ENCODE assay signal across 1 cellular context in the genomic region with DNA sequence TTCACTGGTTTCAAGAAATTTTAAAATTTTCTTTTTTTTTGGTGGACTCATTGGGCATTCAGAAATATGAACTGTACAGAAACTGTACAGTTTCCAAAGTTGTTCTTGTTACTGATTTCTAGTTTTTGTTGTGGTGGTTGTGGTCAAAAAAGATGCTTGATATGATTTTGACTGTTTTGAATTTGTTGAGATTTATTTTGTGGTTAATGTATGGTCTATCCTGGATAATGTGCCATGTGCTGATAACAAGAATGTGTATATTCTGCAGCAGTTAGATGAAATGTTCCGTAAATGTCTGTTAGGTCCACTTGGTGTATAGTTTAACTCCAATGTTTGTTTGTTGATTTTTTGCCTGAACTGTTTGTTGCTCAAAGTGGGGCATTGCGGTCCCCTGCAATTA.
TF ChIP-seq lines count a peak whose summit lies in the region.

No MANE protein-coding gene starts in this region.

TF ChIP-seq in K562, 482 proteins besides CTCF, POLR2A, EP300 and RAD21 (continued from another document and continues in another):
- TF ChIP-seq E2F5 (CRISPR knock-in tag; IDR thresholded peaks at IDR 0.05): no peak
- TF ChIP-seq, protein P1, sequence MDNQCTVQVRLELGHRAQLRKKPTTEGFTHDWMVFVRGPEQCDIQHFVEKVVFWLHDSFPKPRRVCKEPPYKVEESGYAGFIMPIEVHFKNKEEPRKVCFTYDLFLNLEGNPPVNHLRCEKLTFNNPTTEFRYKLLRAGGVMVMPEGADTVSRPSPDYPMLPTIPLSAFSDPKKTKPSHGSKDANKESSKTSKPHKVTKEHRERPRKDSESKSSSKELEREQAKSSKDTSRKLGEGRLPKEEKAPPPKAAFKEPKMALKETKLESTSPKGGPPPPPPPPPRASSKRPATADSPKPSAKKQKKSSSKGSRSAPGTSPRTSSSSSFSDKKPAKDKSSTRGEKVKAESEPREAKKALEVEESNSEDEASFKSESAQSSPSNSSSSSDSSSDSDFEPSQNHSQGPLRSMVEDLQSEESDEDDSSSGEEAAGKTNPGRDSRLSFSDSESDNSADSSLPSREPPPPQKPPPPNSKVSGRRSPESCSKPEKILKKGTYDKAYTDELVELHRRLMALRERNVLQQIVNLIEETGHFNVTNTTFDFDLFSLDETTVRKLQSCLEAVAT (IDR thresholded peaks at IDR 0.05): peak in 1 of 2 experiments; percentile 72; a peak in 2 of 4 replicates
- TF ChIP-seq POLR2AphosphoS5 (IDR thresholded peaks at IDR 0.05; ENCODE audit: control insufficient read depth, insufficient read depth, low read depth, low read length): no peak
- no peak for TF ChIP-seq PHF8 (IDR thresholded peaks at IDR 0.05; ENCODE audit: borderline replicate concordance, low read length)
- TF ChIP-seq HMGN3 (IDR thresholded peaks at IDR 0.05; ENCODE audit: borderline replicate concordance, extremely low read depth, insufficient read length, low read depth, low read length): no peak
- TF ChIP-seq, protein P2, sequence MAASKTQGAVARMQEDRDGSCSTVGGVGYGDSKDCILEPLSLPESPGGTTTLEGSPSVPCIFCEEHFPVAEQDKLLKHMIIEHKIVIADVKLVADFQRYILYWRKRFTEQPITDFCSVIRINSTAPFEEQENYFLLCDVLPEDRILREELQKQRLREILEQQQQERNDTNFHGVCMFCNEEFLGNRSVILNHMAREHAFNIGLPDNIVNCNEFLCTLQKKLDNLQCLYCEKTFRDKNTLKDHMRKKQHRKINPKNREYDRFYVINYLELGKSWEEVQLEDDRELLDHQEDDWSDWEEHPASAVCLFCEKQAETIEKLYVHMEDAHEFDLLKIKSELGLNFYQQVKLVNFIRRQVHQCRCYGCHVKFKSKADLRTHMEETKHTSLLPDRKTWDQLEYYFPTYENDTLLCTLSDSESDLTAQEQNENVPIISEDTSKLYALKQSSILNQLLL (CRISPR knock-in tag; IDR thresholded peaks at IDR 0.05; ENCODE audit: borderline replicate concordance): no peak
- no peak for TF ChIP-seq ZBTB33 (CRISPR knock-in tag; IDR thresholded peaks at IDR 0.05)
- TF ChIP-seq TAL1 (IDR thresholded peaks at IDR 0.05): peak; percentile 72
- no peak for TF ChIP-seq ZNF586 (CRISPR knock-in tag; conservative IDR thresholded peaks at IDR 0.05)
- no peak for TF ChIP-seq RAD51 (IDR thresholded peaks at IDR 0.05; ENCODE audit: borderline replicate concordance, low read depth)
- TF ChIP-seq, protein P3, sequence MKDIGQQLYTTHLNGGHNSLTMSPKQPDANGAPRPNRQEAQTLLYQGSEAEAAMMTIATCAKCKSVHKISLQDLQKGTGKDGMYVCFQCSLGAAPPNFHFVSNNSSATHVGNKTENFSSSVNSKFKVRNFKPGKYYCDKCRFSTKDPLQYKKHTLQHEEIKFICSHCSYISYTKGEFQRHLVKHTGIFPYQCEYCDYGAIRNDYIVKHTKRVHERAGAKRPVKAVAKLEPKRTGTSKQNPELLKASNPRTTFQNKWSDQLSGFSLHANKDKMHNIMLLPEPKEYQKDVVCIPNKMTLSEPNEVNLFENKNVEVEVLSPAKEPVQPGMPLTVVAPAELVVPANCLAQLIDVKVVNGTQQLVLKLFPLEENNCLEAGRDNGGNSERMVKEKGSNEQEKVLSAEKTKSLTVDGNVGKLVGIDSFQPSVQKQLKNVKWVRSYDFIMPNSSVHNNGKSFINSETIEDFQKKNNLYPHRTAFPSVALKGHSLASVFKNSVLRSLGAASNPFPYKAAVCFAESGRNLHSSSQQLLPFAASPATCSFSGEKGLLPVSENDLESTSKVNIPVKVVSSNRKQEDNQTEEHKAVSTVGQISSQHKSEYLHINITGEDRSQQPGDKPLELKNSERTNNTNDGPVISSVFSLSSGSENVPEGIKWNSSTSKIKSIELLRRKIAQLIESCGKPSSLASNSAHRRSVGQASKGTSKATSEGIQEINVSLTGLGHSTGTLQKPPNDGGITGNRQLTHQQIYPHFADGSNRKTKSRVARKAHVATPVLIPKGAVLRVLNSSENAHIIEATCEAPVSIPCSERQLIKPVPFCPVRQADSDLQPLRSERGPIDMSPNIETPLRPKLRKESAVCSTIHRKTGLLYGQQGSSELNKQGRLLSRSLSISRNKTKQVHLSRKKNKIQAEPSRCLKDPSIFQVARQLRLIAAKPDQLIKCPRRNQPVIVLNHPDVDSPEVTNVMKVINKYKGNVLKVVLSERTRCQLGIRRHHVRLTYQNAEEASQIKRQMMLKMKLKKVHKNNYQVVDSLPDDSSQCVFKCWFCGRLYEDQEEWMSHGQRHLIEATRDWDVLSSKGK (CRISPR knock-in tag; IDR thresholded peaks at IDR 0.05): no peak
- no peak for TF ChIP-seq RBM25 (IDR thresholded peaks at IDR 0.05; ENCODE audit: low read depth, low read length, severe bottlenecking)
- TF ChIP-seq NBN (IDR thresholded peaks at IDR 0.05; ENCODE audit: low read depth): no peak
- no peak for TF ChIP-seq LEF1 (IDR thresholded peaks at IDR 0.05)
- no peak for TF ChIP-seq NCOA4 (IDR thresholded peaks at IDR 0.05; ENCODE audit: partially characterized antibody)
- TF ChIP-seq RNF219 (CRISPR knock-in tag; IDR thresholded peaks at IDR 0.05): no peak
- no peak for TF ChIP-seq RB1 (IDR thresholded peaks at IDR 0.05; ENCODE audit: low read depth)
- peak in 1 of 2 experiments; percentile 83; a peak in 2 of 4 replicates for TF ChIP-seq HDAC1 (IDR thresholded peaks at IDR 0.05)
- TF ChIP-seq TCF3 (CRISPR knock-in tag; IDR thresholded peaks at IDR 0.05): peak; percentile 74
- TF ChIP-seq ATF7 (IDR thresholded peaks at IDR 0.05): no peak
- TF ChIP-seq ESRRB (CRISPR knock-in tag; IDR thresholded peaks at IDR 0.05; ENCODE audit: borderline replicate concordance): no peak
- TF ChIP-seq, protein P4, sequence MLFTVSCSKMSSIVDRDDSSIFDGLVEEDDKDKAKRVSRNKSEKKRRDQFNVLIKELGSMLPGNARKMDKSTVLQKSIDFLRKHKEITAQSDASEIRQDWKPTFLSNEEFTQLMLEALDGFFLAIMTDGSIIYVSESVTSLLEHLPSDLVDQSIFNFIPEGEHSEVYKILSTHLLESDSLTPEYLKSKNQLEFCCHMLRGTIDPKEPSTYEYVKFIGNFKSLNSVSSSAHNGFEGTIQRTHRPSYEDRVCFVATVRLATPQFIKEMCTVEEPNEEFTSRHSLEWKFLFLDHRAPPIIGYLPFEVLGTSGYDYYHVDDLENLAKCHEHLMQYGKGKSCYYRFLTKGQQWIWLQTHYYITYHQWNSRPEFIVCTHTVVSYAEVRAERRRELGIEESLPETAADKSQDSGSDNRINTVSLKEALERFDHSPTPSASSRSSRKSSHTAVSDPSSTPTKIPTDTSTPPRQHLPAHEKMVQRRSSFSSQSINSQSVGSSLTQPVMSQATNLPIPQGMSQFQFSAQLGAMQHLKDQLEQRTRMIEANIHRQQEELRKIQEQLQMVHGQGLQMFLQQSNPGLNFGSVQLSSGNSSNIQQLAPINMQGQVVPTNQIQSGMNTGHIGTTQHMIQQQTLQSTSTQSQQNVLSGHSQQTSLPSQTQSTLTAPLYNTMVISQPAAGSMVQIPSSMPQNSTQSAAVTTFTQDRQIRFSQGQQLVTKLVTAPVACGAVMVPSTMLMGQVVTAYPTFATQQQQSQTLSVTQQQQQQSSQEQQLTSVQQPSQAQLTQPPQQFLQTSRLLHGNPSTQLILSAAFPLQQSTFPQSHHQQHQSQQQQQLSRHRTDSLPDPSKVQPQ (CRISPR knock-in tag; IDR thresholded peaks at IDR 0.05; ENCODE audit: borderline replicate concordance): no peak
- TF ChIP-seq TFAP4 (CRISPR knock-in tag; IDR thresholded peaks at IDR 0.05; ENCODE audit: borderline replicate concordance): no peak
- no peak for TF ChIP-seq ZNF212 (CRISPR knock-in tag; IDR thresholded peaks at IDR 0.05)
- no peak for TF ChIP-seq ZNF75A (CRISPR knock-in tag; IDR thresholded peaks at IDR 0.05)
- no peak for TF ChIP-seq ZNF324 (CRISPR knock-in tag; IDR thresholded peaks at IDR 0.05)
- no peak for TF ChIP-seq DPF2 (IDR thresholded peaks at IDR 0.05)
- TF ChIP-seq RUNX1 (IDR thresholded peaks at IDR 0.05; ENCODE audit: low read depth): no peak
- TF ChIP-seq, protein P5, sequence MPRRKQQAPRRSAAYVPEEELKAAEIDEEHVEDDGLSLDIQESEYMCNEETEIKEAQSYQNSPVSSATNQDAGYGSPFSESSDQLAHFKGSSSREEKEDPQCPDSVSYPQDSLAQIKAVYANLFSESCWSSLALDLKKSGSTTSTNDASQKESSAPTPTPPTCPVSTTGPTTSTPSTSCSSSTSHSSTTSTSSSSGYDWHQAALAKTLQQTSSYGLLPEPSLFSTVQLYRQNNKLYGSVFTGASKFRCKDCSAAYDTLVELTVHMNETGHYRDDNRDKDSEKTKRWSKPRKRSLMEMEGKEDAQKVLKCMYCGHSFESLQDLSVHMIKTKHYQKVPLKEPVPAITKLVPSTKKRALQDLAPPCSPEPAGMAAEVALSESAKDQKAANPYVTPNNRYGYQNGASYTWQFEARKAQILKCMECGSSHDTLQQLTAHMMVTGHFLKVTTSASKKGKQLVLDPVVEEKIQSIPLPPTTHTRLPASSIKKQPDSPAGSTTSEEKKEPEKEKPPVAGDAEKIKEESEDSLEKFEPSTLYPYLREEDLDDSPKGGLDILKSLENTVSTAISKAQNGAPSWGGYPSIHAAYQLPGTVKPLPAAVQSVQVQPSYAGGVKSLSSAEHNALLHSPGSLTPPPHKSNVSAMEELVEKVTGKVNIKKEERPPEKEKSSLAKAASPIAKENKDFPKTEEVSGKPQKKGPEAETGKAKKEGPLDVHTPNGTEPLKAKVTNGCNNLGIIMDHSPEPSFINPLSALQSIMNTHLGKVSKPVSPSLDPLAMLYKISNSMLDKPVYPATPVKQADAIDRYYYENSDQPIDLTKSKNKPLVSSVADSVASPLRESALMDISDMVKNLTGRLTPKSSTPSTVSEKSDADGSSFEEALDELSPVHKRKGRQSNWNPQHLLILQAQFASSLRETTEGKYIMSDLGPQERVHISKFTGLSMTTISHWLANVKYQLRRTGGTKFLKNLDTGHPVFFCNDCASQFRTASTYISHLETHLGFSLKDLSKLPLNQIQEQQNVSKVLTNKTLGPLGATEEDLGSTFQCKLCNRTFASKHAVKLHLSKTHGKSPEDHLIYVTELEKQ (CRISPR knock-in tag; IDR thresholded peaks at IDR 0.05): no peak
- no peak for TF ChIP-seq CHCHD3 (CRISPR knock-in tag; IDR thresholded peaks at IDR 0.05)
- TF ChIP-seq NFIC (IDR thresholded peaks at IDR 0.05): 0 out of 2 replicates have a peak, but pooled peaks have one; percentile 12
- TF ChIP-seq, protein P6, sequence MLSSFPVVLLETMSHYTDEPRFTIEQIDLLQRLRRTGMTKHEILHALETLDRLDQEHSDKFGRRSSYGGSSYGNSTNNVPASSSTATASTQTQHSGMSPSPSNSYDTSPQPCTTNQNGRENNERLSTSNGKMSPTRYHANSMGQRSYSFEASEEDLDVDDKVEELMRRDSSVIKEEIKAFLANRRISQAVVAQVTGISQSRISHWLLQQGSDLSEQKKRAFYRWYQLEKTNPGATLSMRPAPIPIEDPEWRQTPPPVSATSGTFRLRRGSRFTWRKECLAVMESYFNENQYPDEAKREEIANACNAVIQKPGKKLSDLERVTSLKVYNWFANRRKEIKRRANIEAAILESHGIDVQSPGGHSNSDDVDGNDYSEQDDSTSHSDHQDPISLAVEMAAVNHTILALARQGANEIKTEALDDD (IDR thresholded peaks at IDR 0.05): no peak
- no peak for TF ChIP-seq HMG20B (CRISPR knock-in tag; IDR thresholded peaks at IDR 0.05)
- no peak for TF ChIP-seq ZNF134 (CRISPR knock-in tag; conservative IDR thresholded peaks at IDR 0.05)
- TF ChIP-seq FUS (optimal IDR thresholded peaks at IDR 0.05; ENCODE audit: low read depth, low read length): no peak
- no peak for TF ChIP-seq EP400 (IDR thresholded peaks at IDR 0.05)
- TF ChIP-seq POU5F1 (IDR thresholded peaks at IDR 0.05; ENCODE audit: borderline replicate concordance, low read depth, low read length, partially characterized antibody): no peak
- TF ChIP-seq ZNF778 (CRISPR knock-in tag; IDR thresholded peaks at IDR 0.05): no peak
